Comparison of ENCODE assay signal across 7 cellular contexts in the genomic region with DNA sequence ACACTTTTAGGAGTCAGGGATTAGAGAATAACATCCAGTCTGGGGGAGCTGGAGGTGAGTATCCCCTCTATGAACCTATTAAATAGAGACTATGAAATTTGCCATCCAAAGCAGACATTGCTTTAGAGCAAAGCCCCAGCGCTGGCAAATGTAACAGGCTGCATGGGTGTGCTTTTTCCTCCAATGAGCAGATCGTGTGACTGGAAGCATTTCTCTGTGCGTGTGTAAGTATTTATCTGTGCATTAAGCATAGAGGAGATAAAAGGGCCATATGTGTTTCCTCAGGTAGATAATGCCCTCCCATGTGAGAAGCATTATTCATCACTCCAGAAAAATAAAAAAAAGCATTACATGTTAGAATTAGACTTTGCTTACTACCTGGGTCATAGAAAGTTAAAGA. TPM values are rescaled to one million over a fixed set of nuclear protein-coding genes. Genes with fewer than 3 reads are reported as not detected.
DNase-seq lines count a peak whose midpoint lies in the region; ATAC-seq, FAIRE-seq and TF ChIP-seq lines count a peak whose summit lies in the region.

No MANE protein-coding gene starts in this region.

- peak overlapping the region; percentile 83 for H3K4me3 Mint-ChIP-seq in activated CD8-positive, alpha-beta T cell treated with anti-CD3 and anti-CD28 coated beads, Interleukin-2, amount 10 ng/mL, durations not matched to agents 7 days and 5 days
- peak overlapping the region; percentile 89 for H3K4me3 Mint-ChIP-seq in memory B cell

- no peak for TF ChIP-seq CTCF in D721Med (IDR thresholded peaks at IDR 0.05; ENCODE audit: insufficient read depth, missing control alignments)

- POLR2A ChIA-PET in activated CD8-positive, alpha-beta T cell treated with anti-CD3 and anti-CD28 coated beads, Interleukin-2, amount 10 ng/mL, durations not matched to agents 7 days and 5 days (lab: Charles Lee): interaction anchor here (0.7 to 1.9 kb wide), 3 partner anchors 36 to 54 kb away, joined by 3 to 9 read pairs (median 4); partner anchors contain the start of gene ABHD13

- no peaks in the 10 kb centered on the region for H3K9me3 Mint-ChIP-seq in activated CD8-positive, alpha-beta T cell treated with anti-CD3 and anti-CD28 coated beads, Interleukin-2, amount 10 ng/mL, durations not matched to agents 7 days and 5 days (ENCODE audit: insufficient read depth)
- H3K9me3 Mint-ChIP-seq in memory B cell: no peaks in the 10 kb centered on the region

- no peak for DNase-seq in GM19239 (ENCODE audit: insufficient read length, low spot score)
- no peak for DNase-seq in activated CD8-positive, alpha-beta T cell treated with anti-CD3 and anti-CD28 coated beads, Interleukin-2, amount 10 ng/mL, durations not matched to agents 7 days and 5 days
- DNase-seq in memory B cell (ENCODE audit: low spot score in 2 of 2): no peak
- no peak for DNase-seq in DMS 273 treated with DMSO at 0.1 percent for 48 hours (lab: John Stamatoyannopoulos, UW)
- no peak for DNase-seq in D721Med (ENCODE audit: insufficient read length, low spot score)
- no peak for DNase-seq in SHP77 treated with DMSO at 0.1 percent for 48 hours (lab: John Stamatoyannopoulos, UW)

- ATAC-seq in HG02981 (IDR thresholded peaks at IDR 0.05; ENCODE audit: unreplicated experiment) (peak; percentile 5), memory B cell (ENCODE audit: low read depth) (no peak)
- ATAC-seq in activated CD8-positive, alpha-beta T cell treated with anti-CD3 and anti-CD28 coated beads, Interleukin-2, amount 10 ng/mL, durations not matched to agents 7 days and 5 days: peak; percentile 37

- peaks cover 41% of the 10 kb centered on the region for H3K4me1 Mint-ChIP-seq in activated CD8-positive, alpha-beta T cell treated with anti-CD3 and anti-CD28 coated beads, Interleukin-2, amount 10 ng/mL, durations not matched to agents 7 days and 5 days (ENCODE audit: low read depth)
- H3K4me1 Mint-ChIP-seq in memory B cell: peaks cover 28% of the 10 kb centered on the region

- CTCF ChIA-PET in activated CD8-positive, alpha-beta T cell treated with anti-CD3 and anti-CD28 coated beads, Interleukin-2, amount 10 ng/mL, durations not matched to agents 7 days and 5 days (lab: Charles Lee): interaction anchor here (0.8 to 1.5 kb wide), 5 partner anchors 10 to 56 kb away, joined by 3 to 5 read pairs (median 3); no protein-coding TSS in a partner anchor

- FAIRE-seq in GM19239 (lab: Jason Lieb, UNC): peak; percentile 82
- no peak for FAIRE-seq in D721Med (lab: Jason Lieb, UNC)

- H3K36me3 Mint-ChIP-seq in activated CD8-positive, alpha-beta T cell treated with anti-CD3 and anti-CD28 coated beads, Interleukin-2, amount 10 ng/mL, durations not matched to agents 7 days and 5 days (ENCODE audit: low read depth): peaks cover 13% of the 10 kb centered on the region
- no peaks in the 10 kb centered on the region for H3K36me3 Mint-ChIP-seq in memory B cell

- no peaks in the 10 kb centered on the region for H3K27me3 Mint-ChIP-seq in activated CD8-positive, alpha-beta T cell treated with anti-CD3 and anti-CD28 coated beads, Interleukin-2, amount 10 ng/mL, durations not matched to agents 7 days and 5 days (ENCODE audit: low read depth)
- no peaks in the 10 kb centered on the region for H3K27me3 Mint-ChIP-seq in memory B cell

- H3K27ac Mint-ChIP-seq in activated CD8-positive, alpha-beta T cell treated with anti-CD3 and anti-CD28 coated beads, Interleukin-2, amount 10 ng/mL, durations not matched to agents 7 days and 5 days: peak overlapping the region; percentile 86
- H3K27ac Mint-ChIP-seq in memory B cell: no peak overlapping the region

RNA-seq across cellular contexts. Expression of gene TNFSF13B, which starts 0.9 kb away (rescaled TPM):
- total RNA-seq in activated CD8-positive, alpha-beta T cell treated with anti-CD3 and anti-CD28 coated beads, Interleukin-2, amount 10 ng/mL, durations not matched to agents 7 days and 5 days: 1 to 10 TPM; 3.1 to 5.2 TPM

RNA-seq across cellular contexts. Expression of gene ABHD13, which starts 52.2 kb away (rescaled TPM):
- total RNA-seq in activated CD8-positive, alpha-beta T cell treated with anti-CD3 and anti-CD28 coated beads, Interleukin-2, amount 10 ng/mL, durations not matched to agents 7 days and 5 days: 1 to 10 TPM; 5.8 to 6.6 TPM

RNA-seq across cellular contexts. Expression of gene LIG4, which starts 55.1 kb away (rescaled TPM):
- 1 to 10 TPM; 6.9 to 8.0 TPM for total RNA-seq in activated CD8-positive, alpha-beta T cell treated with anti-CD3 and anti-CD28 coated beads, Interleukin-2, amount 10 ng/mL, durations not matched to agents 7 days and 5 days
